1 cellular context compared by ENCODE assay signal in the genomic region with DNA sequence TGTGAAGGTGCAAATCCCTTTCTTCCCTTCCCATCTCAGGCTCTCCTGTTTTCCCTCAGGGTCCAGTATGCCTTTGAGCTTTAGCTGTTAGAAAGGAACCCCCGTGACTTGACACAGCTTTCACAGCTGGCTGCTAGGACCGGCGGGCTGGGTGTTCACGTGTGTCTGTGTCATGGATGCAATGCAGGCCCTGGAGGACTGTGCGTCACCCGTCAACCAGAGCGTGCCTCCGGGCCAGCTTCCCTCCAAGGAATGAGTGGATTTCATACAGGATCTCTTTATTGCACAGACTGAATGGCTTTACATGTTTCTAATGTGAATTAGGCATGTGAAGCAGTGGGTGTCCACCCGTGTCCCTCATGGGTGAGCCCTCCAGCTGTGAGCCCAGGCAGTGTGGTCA.
TF ChIP-seq lines count a peak whose summit lies in the region.

No MANE protein-coding gene starts in this region.

TF ChIP-seq in endothelial cell of umbilical vein, 7 proteins besides CTCF, POLR2A, EP300 and RAD21:
- TF ChIP-seq FOS (IDR thresholded peaks at IDR 0.05; ENCODE audit: borderline replicate concordance, insufficient read depth, low read length), result no peak
- TF ChIP-seq EZH2 (IDR thresholded peaks at IDR 0.05; ENCODE audit: borderline replicate concordance, low read depth, low read length, severe bottlenecking), result no peak
- TF ChIP-seq JUN (IDR thresholded peaks at IDR 0.05; ENCODE audit: borderline replicate concordance, insufficient read depth, insufficient read length, low read depth), result no peak
- TF ChIP-seq, protein P1, sequence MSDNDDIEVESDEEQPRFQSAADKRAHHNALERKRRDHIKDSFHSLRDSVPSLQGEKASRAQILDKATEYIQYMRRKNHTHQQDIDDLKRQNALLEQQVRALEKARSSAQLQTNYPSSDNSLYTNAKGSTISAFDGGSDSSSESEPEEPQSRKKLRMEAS (IDR thresholded peaks at IDR 0.05; ENCODE audit: insufficient read depth, insufficient read length), result no peak
- no peak for TF ChIP-seq POLR2AphosphoS5 (IDR thresholded peaks at IDR 0.05; ENCODE audit: insufficient read depth, low read depth, low read length)
- no peak for TF ChIP-seq GATA2 (IDR thresholded peaks at IDR 0.05; ENCODE audit: insufficient read depth, insufficient read length, low read depth, low read length)
- no peak for TF ChIP-seq MYC (IDR thresholded peaks at IDR 0.05; ENCODE audit: low read depth, low read length)
